Comparison of ENCODE assay signal across 1 cellular context in the genomic region with DNA sequence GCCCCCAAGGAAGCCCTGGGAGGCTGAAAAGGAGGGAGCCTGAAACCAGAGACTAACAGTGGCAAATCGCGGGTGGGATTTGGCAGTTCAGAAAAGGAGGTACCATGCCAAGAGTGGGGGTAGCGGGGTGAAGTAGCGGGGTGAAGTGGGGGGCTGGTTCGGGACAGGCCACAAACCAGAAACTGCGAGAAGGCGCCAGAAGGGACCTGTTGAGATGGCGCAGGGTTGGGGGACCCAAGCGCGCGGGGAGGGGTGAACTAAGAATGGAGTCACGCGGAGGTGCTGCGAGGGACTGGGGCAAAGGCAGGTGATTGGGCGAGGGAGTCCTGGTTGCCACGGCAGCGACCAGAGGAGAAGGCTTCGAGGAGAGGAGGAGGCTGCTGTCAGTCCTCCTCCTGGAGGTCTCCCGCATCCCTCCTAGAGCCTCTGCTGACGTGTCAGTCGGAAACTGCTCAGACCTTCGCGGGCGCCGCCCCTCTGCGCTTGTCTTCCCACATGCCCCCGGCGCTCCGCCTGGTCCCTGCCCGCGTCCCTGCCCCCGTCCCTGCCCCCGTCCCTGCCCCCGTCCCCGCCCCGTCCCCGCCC.
TF ChIP-seq lines count a peak whose summit lies in the region.

No MANE protein-coding gene starts in this region.

TF ChIP-seq in K562, 482 proteins besides CTCF, POLR2A, EP300 and RAD21 (continued from another document and continues in another):
- TF ChIP-seq RBM39 (optimal IDR thresholded peaks at IDR 0.05; ENCODE audit: low read depth, low read length), result no peak
- no peak for TF ChIP-seq ZNF512 (tag; IDR thresholded peaks at IDR 0.05)
- TF ChIP-seq, protein P1, sequence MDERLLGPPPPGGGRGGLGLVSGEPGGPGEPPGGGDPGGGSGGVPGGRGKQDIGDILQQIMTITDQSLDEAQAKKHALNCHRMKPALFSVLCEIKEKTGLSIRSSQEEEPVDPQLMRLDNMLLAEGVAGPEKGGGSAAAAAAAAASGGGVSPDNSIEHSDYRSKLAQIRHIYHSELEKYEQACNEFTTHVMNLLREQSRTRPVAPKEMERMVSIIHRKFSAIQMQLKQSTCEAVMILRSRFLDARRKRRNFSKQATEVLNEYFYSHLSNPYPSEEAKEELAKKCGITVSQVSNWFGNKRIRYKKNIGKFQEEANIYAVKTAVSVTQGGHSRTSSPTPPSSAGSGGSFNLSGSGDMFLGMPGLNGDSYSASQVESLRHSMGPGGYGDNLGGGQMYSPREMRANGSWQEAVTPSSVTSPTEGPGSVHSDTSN (CRISPR knock-in tag; IDR thresholded peaks at IDR 0.05; ENCODE audit: low read depth), result peak; percentile 38; the same call in 1 of the 2 replicates
- TF ChIP-seq, protein P1 (tag; conservative IDR thresholded peaks at IDR 0.05; ENCODE audit: low read depth), result no peak
- no peak for TF ChIP-seq ARHGAP35 (IDR thresholded peaks at IDR 0.05; ENCODE audit: partially characterized antibody)
- TF ChIP-seq HDAC8 (tag; IDR thresholded peaks at IDR 0.05), result no peak
- TF ChIP-seq FOXM1 (IDR thresholded peaks at IDR 0.05; ENCODE audit: low read depth), result no peak
- no peak for TF ChIP-seq FOXM1 (CRISPR knock-in tag; IDR thresholded peaks at IDR 0.05; ENCODE audit: low read depth)
- TF ChIP-seq PKNOX1 (IDR thresholded peaks at IDR 0.05), result peak; percentile 94
- TF ChIP-seq RFX1 (IDR thresholded peaks at IDR 0.05), result peak; percentile 91
- 0 out of 2 replicates have a peak, but pooled peaks have one; percentile 25 for TF ChIP-seq CREB1 (IDR thresholded peaks at IDR 0.05)
- no peak for TF ChIP-seq CREB1 (CRISPR knock-in tag; IDR thresholded peaks at IDR 0.05)
- TF ChIP-seq, protein P2, sequence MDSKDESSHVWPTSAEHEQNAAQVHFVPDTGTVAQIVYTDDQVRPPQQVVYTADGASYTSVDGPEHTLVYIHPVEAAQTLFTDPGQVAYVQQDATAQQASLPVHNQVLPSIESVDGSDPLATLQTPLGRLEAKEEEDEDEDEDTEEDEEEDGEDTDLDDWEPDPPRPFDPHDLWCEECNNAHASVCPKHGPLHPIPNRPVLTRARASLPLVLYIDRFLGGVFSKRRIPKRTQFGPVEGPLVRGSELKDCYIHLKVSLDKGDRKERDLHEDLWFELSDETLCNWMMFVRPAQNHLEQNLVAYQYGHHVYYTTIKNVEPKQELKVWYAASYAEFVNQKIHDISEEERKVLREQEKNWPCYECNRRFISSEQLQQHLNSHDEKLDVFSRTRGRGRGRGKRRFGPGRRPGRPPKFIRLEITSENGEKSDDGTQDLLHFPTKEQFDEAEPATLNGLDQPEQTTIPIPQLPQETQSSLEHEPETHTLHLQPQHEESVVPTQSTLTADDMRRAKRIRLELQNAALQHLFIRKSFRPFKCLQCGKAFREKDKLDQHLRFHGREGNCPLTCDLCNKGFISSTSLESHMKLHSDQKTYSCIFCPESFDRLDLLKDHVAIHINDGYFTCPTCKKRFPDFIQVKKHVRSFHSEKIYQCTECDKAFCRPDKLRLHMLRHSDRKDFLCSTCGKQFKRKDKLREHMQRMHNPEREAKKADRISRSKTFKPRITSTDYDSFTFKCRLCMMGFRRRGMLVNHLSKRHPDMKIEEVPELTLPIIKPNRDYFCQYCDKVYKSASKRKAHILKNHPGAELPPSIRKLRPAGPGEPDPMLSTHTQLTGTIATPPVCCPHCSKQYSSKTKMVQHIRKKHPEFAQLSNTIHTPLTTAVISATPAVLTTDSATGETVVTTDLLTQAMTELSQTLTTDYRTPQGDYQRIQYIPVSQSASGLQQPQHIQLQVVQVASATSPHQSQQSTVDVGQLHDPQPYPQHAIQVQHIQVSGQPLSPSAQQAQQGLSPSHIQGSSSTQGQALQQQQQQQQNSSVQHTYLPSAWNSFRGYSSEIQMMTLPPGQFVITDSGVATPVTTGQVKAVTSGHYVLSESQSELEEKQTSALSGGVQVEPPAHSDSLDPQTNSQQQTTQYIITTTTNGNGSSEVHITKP (IDR thresholded peaks at IDR 0.05; ENCODE audit: partially characterized antibody), result peak; percentile 63
- TF ChIP-seq, protein P3, sequence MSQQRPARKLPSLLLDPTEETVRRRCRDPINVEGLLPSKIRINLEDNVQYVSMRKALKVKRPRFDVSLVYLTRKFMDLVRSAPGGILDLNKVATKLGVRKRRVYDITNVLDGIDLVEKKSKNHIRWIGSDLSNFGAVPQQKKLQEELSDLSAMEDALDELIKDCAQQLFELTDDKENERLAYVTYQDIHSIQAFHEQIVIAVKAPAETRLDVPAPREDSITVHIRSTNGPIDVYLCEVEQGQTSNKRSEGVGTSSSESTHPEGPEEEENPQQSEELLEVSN (IDR thresholded peaks at IDR 0.05; ENCODE audit: borderline replicate concordance in 1 of 2, extremely low read depth in 1 of 2, insufficient read depth in 1 of 2, insufficient read length in 1 of 2, low read depth in 1 of 2, low read length in 1 of 2, poor library complexity in 1 of 2, severe bottlenecking in 1 of 2), result peak; percentile 55 to 73
- 0 out of 2 replicates have a peak, but pooled peaks have one; percentile 17 for TF ChIP-seq ZBTB40 (IDR thresholded peaks at IDR 0.05)
- no peak for TF ChIP-seq ZBTB40 (CRISPR knock-in tag; IDR thresholded peaks at IDR 0.05)
- peak; percentile 75 for TF ChIP-seq L3MBTL2 (IDR thresholded peaks at IDR 0.05)
- TF ChIP-seq SFPQ (IDR thresholded peaks at IDR 0.05; ENCODE audit: low read depth, low read length), result no peak
- 0 out of 4 replicates have a peak, but pooled peaks have one; percentile 11 for TF ChIP-seq MAZ (CRISPR knock-in tag; conservative IDR thresholded peaks at IDR 0.05 in 1 of 2, IDR thresholded peaks at IDR 0.05 in 1 of 2)
- peak in 1 of 2 experiments; percentile 44; a peak in 1 of 4 replicates for TF ChIP-seq RCOR1 (IDR thresholded peaks at IDR 0.05; ENCODE audit: borderline replicate concordance in 1 of 2, low read depth in 2 of 2, low read length in 2 of 2)
- TF ChIP-seq, protein P4, sequence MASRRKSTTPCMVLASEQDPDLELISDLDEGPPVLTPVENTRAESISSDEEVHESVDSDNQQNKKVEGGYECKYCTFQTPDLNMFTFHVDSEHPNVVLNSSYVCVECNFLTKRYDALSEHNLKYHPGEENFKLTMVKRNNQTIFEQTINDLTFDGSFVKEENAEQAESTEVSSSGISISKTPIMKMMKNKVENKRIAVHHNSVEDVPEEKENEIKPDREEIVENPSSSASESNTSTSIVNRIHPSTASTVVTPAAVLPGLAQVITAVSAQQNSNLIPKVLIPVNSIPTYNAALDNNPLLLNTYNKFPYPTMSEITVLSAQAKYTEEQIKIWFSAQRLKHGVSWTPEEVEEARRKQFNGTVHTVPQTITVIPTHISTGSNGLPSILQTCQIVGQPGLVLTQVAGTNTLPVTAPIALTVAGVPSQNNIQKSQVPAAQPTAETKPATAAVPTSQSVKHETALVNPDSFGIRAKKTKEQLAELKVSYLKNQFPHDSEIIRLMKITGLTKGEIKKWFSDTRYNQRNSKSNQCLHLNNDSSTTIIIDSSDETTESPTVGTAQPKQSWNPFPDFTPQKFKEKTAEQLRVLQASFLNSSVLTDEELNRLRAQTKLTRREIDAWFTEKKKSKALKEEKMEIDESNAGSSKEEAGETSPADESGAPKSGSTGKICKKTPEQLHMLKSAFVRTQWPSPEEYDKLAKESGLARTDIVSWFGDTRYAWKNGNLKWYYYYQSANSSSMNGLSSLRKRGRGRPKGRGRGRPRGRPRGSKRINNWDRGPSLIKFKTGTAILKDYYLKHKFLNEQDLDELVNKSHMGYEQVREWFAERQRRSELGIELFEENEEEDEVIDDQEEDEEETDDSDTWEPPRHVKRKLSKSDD (conservative IDR thresholded peaks at IDR 0.05; ENCODE audit: low read length), result no peak
